Comparison of ENCODE assay signal across 15 cellular contexts in the genomic region with DNA sequence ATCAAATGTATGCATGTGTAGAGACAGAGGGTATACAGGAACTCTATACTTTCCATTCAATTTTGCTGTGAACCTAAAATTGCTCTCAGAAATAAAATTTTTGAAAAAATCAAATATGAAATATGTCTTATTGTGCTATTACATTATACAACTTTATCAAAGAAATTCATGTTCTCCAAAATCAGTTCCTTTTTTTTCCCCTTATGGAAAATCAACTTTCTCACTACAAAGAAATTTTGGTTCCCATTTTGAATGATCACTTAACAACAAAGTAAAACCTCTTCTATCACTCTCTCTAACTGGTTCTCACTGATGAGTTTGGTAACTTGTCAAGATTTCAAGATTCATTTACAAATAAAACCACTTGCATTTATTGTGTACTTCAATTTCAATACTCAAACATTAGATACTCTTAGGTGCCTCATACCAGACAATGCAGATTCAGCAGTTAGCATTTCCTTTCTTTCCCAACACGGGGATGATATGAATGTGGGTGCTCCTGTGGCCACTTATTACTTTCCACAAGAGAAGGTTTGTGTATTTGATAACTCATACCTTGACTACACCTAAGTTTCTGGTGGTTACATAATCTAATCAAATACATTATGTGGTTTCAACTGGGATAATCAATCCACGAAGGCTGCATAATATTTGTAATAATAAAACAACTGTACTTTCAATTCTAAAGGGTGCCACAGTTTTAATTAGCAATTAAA. TPM values are rescaled to one million over a fixed set of nuclear protein-coding genes. Genes with fewer than 3 reads are reported as not detected.
DNase-seq lines count a peak whose midpoint lies in the region; ATAC-seq and FAIRE-seq lines count a peak whose summit lies in the region.
"Had no signal": no experiment of that assay in that cellular context is flagged by ENCODE, and none has a peak within 500 bp of the region (broad histone marks: within the 10 kb centered on the region; RNA-seq: fewer than 3 reads in every experiment).

No MANE protein-coding gene starts in this region.

- WGBS in small intestine, 3 donors, result 18 to 45% (median 33%) methylated on average over 2 of the region's 2 CpGs

- H3K36me3 Mint-ChIP-seq in activated CD8-positive, alpha-beta memory T cell treated with anti-CD3 and anti-CD28 coated beads, Interleukin-2, amount 10 ng/mL, durations not matched to agents 7 days and 5 days, result peaks cover 22% of the 10 kb centered on the region
- H3K36me3 Mint-ChIP-seq in dendritic cell treated with granulocyte-macrophage colony-stimulating factor and Interleukin-4, amounts not matched to agents 40 ng/mL and 50 ng/mL, for 4 days (ENCODE audit: low read depth), result no peaks in the 10 kb centered on the region
- H3K36me3 Mint-ChIP-seq in stimulated activated naive B cell treated with anti-CD40 and anti-IgM and Interleukin-4, amounts not matched to agents 10 μg/mL and 1 μg/mL and 100 μg/mL, for 72 hours, result peaks cover 10 to 25% of the 10 kb centered on the region in 2 donors

- no peaks in the 10 kb centered on the region for H3K27me3 Mint-ChIP-seq in activated CD8-positive, alpha-beta memory T cell treated with anti-CD3 and anti-CD28 coated beads, Interleukin-2, amount 10 ng/mL, durations not matched to agents 7 days and 5 days
- no peaks in the 10 kb centered on the region for H3K27me3 Mint-ChIP-seq in dendritic cell treated with granulocyte-macrophage colony-stimulating factor and Interleukin-4, amounts not matched to agents 40 ng/mL and 50 ng/mL, for 4 days
- H3K27me3 Mint-ChIP-seq in stimulated activated naive B cell treated with anti-CD40 and anti-IgM and Interleukin-4, amounts not matched to agents 10 μg/mL and 1 μg/mL and 100 μg/mL, for 72 hours, result no peaks in the 10 kb centered on the region

- peaks cover 44% of the 10 kb centered on the region for H3K4me1 Mint-ChIP-seq in activated CD8-positive, alpha-beta memory T cell treated with anti-CD3 and anti-CD28 coated beads, Interleukin-2, amount 10 ng/mL, durations not matched to agents 7 days and 5 days
- H3K4me1 Mint-ChIP-seq in dendritic cell treated with granulocyte-macrophage colony-stimulating factor and Interleukin-4, amounts not matched to agents 40 ng/mL and 50 ng/mL, for 4 days (ENCODE audit: low read depth), result peaks cover 66% of the 10 kb centered on the region
- H3K4me1 Mint-ChIP-seq in stimulated activated naive B cell treated with anti-CD40 and anti-IgM and Interleukin-4, amounts not matched to agents 10 μg/mL and 1 μg/mL and 100 μg/mL, for 72 hours, result peaks cover 43 to 79% of the 10 kb centered on the region in 2 donors

- no peaks in the 10 kb centered on the region for H3K27me3 ChIP-seq in small intestine (ENCODE audit: control insufficient read depth in 2 of 2, insufficient read depth in 2 of 2, low read length in 2 of 2)
- H3K27me3 ChIP-seq: pancreas had no signal

- CTCF ChIA-PET in activated CD8-positive, alpha-beta memory T cell treated with anti-CD3 and anti-CD28 coated beads, Interleukin-2, amount 10 ng/mL, durations not matched to agents 7 days and 5 days (lab: Charles Lee), result no interaction called here

- H3K27ac ChIP-seq in small intestine (ENCODE audit: low read depth in 1 of 2, low read length in 1 of 2), result no peak overlapping the region
- H3K27ac ChIP-seq: pancreas had no signal

- H3K4me3 ChIP-seq in small intestine (ENCODE audit: low read depth in 1 of 2, low read length in 2 of 2), result no peak overlapping the region
- H3K4me3 ChIP-seq: pancreas had no signal

- no peak overlapping the region for H3K27ac Mint-ChIP-seq in activated CD8-positive, alpha-beta memory T cell treated with anti-CD3 and anti-CD28 coated beads, Interleukin-2, amount 10 ng/mL, durations not matched to agents 7 days and 5 days
- H3K27ac Mint-ChIP-seq in dendritic cell treated with granulocyte-macrophage colony-stimulating factor and Interleukin-4, amounts not matched to agents 40 ng/mL and 50 ng/mL, for 4 days, result peak overlapping the region; percentile 64
- H3K27ac Mint-ChIP-seq in stimulated activated naive B cell treated with anti-CD40 and anti-IgM and Interleukin-4, amounts not matched to agents 10 μg/mL and 1 μg/mL and 100 μg/mL, for 72 hours, result no peak overlapping the region

- ATAC-seq in activated CD8-positive, alpha-beta memory T cell treated with anti-CD3 and anti-CD28 coated beads, Interleukin-2, amount 10 ng/mL, durations not matched to agents 7 days and 5 days, result peak; percentile 39
- peak; percentile 16 to 41 for ATAC-seq in stimulated activated naive B cell treated with anti-CD40 and anti-IgM and Interleukin-4, amounts not matched to agents 10 μg/mL and 1 μg/mL and 100 μg/mL, for 72 hours (replicated peaks)

- no peaks in the 10 kb centered on the region for H3K9me3 Mint-ChIP-seq in activated CD8-positive, alpha-beta memory T cell treated with anti-CD3 and anti-CD28 coated beads, Interleukin-2, amount 10 ng/mL, durations not matched to agents 7 days and 5 days (ENCODE audit: low read depth)
- H3K9me3 Mint-ChIP-seq in dendritic cell treated with granulocyte-macrophage colony-stimulating factor and Interleukin-4, amounts not matched to agents 40 ng/mL and 50 ng/mL, for 4 days, result no peaks in the 10 kb centered on the region
- H3K9me3 Mint-ChIP-seq in stimulated activated naive B cell treated with anti-CD40 and anti-IgM and Interleukin-4, amounts not matched to agents 10 μg/mL and 1 μg/mL and 100 μg/mL, for 72 hours, result no peaks in the 10 kb centered on the region

- intact Hi-C loops in dendritic cell treated with granulocyte-macrophage colony-stimulating factor and Interleukin-4, amounts not matched to agents 40 ng/mL and 50 ng/mL, for 4 days (cut with micrococcal nuclease), result no loop called here

- H3K36me3 ChIP-seq in small intestine (ENCODE audit: control insufficient read depth in 2 of 2, insufficient read depth in 2 of 2, low read length in 2 of 2), result no peaks in the 10 kb centered on the region
- H3K36me3 ChIP-seq: pancreas had no signal

- H3K9me3 ChIP-seq in small intestine (ENCODE audit: control insufficient read depth, low read depth), result no peaks in the 10 kb centered on the region
- H3K9me3 ChIP-seq: pancreas had no signal

- no peak overlapping the region for H3K4me3 Mint-ChIP-seq in activated CD8-positive, alpha-beta memory T cell treated with anti-CD3 and anti-CD28 coated beads, Interleukin-2, amount 10 ng/mL, durations not matched to agents 7 days and 5 days
- H3K4me3 Mint-ChIP-seq in dendritic cell treated with granulocyte-macrophage colony-stimulating factor and Interleukin-4, amounts not matched to agents 40 ng/mL and 50 ng/mL, for 4 days, result peak overlapping the region; percentile 39
- H3K4me3 Mint-ChIP-seq in stimulated activated naive B cell treated with anti-CD40 and anti-IgM and Interleukin-4, amounts not matched to agents 10 μg/mL and 1 μg/mL and 100 μg/mL, for 72 hours, result no peak overlapping the region

- no peak for DNase-seq in activated CD8-positive, alpha-beta memory T cell treated with anti-CD3 and anti-CD28 coated beads, Interleukin-2, amount 10 ng/mL, durations not matched to agents 7 days and 5 days
- DNase-seq in activated CD8-positive, alpha-beta memory T cell treated with anti-CD3 and anti-CD28 coated beads for 24 hours, result no peak
- DNase-seq in MV-4-11 (lab: John Stamatoyannopoulos, UW), result peak; percentile 26
- no peak for DNase-seq in stimulated activated naive B cell treated with anti-CD40 and anti-IgM and Interleukin-4, amounts not matched to agents 10 μg/mL and 1 μg/mL and 100 μg/mL, for 72 hours
- no peak for DNase-seq in DMS 273 (lab: John Stamatoyannopoulos, UW; ENCODE audit: unreplicated experiment)
- DNase-seq in small intestine, result no peak
- DNase-seq in NCI-H1436 treated with DMSO at 0.1 percent for 48 hours (lab: John Stamatoyannopoulos, UW), result no peak
- DNase-seq: GF-D8; Kasumi-1; kidney glomerular epithelial cell; NCI-H446 treated with DMSO at 0.1 percent for 48 hours; pancreas; stimulated activated naive CD4-positive, alpha-beta T cell treated with Interleukin-2 at 50 U/mL for 16 hours had no signal

- peaks cover 0 to 7% of the 10 kb centered on the region in 2 donors for H3K4me1 ChIP-seq in small intestine (ENCODE audit: control insufficient read depth in 2 of 2, insufficient read depth in 1 of 2, low read depth in 1 of 2, low read length in 1 of 2)

- FAIRE-seq in small intestine (lab: Jason Lieb, UNC), result no peak
- FAIRE-seq: H1, pancreas had no signal

RNA-seq across cellular contexts. Expression of a gene that starts 6.4 kb away (rescaled TPM):
- 10 to 100 TPM; 57.0 to 70.0 TPM for total RNA-seq in activated CD8-positive, alpha-beta memory T cell treated with anti-CD3 and anti-CD28 coated beads, Interleukin-2, amount 10 ng/mL, durations not matched to agents 7 days and 5 days
- 10 to 100 TPM; 19.9 to 21.5 (median 20.0) TPM for polyA plus RNA-seq in small intestine
